Comparison of ENCODE assay signal across 18 cellular contexts in genomic region chr4:186366326-186366725, GRCh38.
DNase-seq lines count a peak whose midpoint lies in the region; ATAC-seq and TF ChIP-seq lines count a peak whose summit lies in the region.
"Had no signal": no experiment of that assay in that cellular context is flagged by ENCODE, and none has a peak within 500 bp of the region (broad histone marks: within the 10 kb centered on the region; RNA-seq: fewer than 3 reads in every experiment).

No MANE protein-coding gene starts in this region.

- H3K4me3 ChIP-seq in DOHH2 (ENCODE audit: low read length): no peak overlapping the region
- H3K4me3 ChIP-seq: PC-9, SJSA1 had no signal

- H3K27ac ChIP-seq in DOHH2 (ENCODE audit: low read depth, low read length): no peak overlapping the region
- H3K27ac ChIP-seq: PC-9, SJSA1 had no signal

- H3K9me2 ChIP-seq in DOHH2 (replicated peaks; ENCODE audit: control insufficient read depth, low read length): no peaks in the 10 kb centered on the region

- H3K36me3 Mint-ChIP-seq in WTC11 (peaks cover 34% of the 10 kb centered on the region), osteocyte (ENCODE audit: unreplicated experiment) (no peaks in the 10 kb centered on the region)
- no peaks in the 10 kb centered on the region for H3K36me3 Mint-ChIP-seq in activated naive CD8-positive, alpha-beta T cell treated with anti-CD3 and anti-CD28 coated beads for 36 hours
- H3K36me3 Mint-ChIP-seq: IgD-negative memory B cell had no signal

- no peaks in the 10 kb centered on the region for H3K36me3 ChIP-seq in DOHH2 (ENCODE audit: control insufficient read depth, low read length)
- H3K36me3 ChIP-seq: SJSA1 had no signal

- DNase-seq in NAMALWA (ENCODE audit: low spot score) (peak; percentile 15), WTC11 (ENCODE audit: low spot score) (peak; percentile 38), SIG-M5 treated with dmso at 0.1 percent for 504 hours (lab: John Stamatoyannopoulos, UW; ENCODE audit: unreplicated experiment) (no peak), osteocyte (ENCODE audit: extremely low spot score, unreplicated experiment) (no peak), dermis blood vessel endothelial cell (no peak)
- DNase-seq in activated naive CD8-positive, alpha-beta T cell treated with anti-CD3 and anti-CD28 coated beads for 36 hours: no peak
- DNase-seq: CD4-positive, alpha-beta T cell; DMS153; NCI-H1694; NCI-H2107; NCI-H510A; NCI-H774; PC-9; SW 1271 had no signal

- H3K27ac Mint-ChIP-seq in WTC11 (no peak overlapping the region), osteocyte (ENCODE audit: unreplicated experiment) (no peak overlapping the region)
- no peak overlapping the region for H3K27ac Mint-ChIP-seq in activated naive CD8-positive, alpha-beta T cell treated with anti-CD3 and anti-CD28 coated beads for 36 hours
- H3K27ac Mint-ChIP-seq: B cell; CD4-positive, alpha-beta T cell; IgD-negative memory B cell had no signal

- no peak for ATAC-seq in WTC11

- H3K79me2 ChIP-seq in DOHH2 (ENCODE audit: control insufficient read depth, low read length): no peaks in the 10 kb centered on the region

- H3K4me1 Mint-ChIP-seq in WTC11 (no peaks in the 10 kb centered on the region), osteocyte (ENCODE audit: unreplicated experiment) (no peaks in the 10 kb centered on the region)
- H3K4me1 Mint-ChIP-seq in activated naive CD8-positive, alpha-beta T cell treated with anti-CD3 and anti-CD28 coated beads for 36 hours: no peaks in the 10 kb centered on the region
- H3K4me1 Mint-ChIP-seq: B cell, IgD-negative memory B cell had no signal

- POLR2A ChIA-PET in WTC11 (lab: Charles Lee): no interaction called here

- H3F3A ChIP-seq in DOHH2 (ENCODE audit: control insufficient read depth, insufficient read depth): no peaks in the 10 kb centered on the region

- H3K4me1 ChIP-seq in DOHH2 (ENCODE audit: control insufficient read depth, low read length): no peaks in the 10 kb centered on the region
- H3K4me1 ChIP-seq: SJSA1 had no signal

- H3K4me2 ChIP-seq in DOHH2 (ENCODE audit: low read length): no peak overlapping the region
- H3K4me2 ChIP-seq: PC-9 had no signal

- H3K27me3 Mint-ChIP-seq in WTC11 (ENCODE audit: low read depth) (peaks cover 8% of the 10 kb centered on the region), osteocyte (ENCODE audit: unreplicated experiment) (no peaks in the 10 kb centered on the region)
- no peaks in the 10 kb centered on the region for H3K27me3 Mint-ChIP-seq in activated naive CD8-positive, alpha-beta T cell treated with anti-CD3 and anti-CD28 coated beads for 36 hours
- H3K27me3 Mint-ChIP-seq: B cell; CD4-positive, alpha-beta T cell; IgD-negative memory B cell had no signal

- H4K20me1 ChIP-seq in DOHH2 (ENCODE audit: control insufficient read depth, insufficient read depth, low read depth, low read length): no peaks in the 10 kb centered on the region

- H3K27me3 ChIP-seq in DOHH2 (ENCODE audit: control insufficient read depth, low read length): no peaks in the 10 kb centered on the region
- H3K27me3 ChIP-seq: SJSA1 had no signal

- H3K4me3 Mint-ChIP-seq in WTC11: no peak overlapping the region
- H3K4me3 Mint-ChIP-seq in activated naive CD8-positive, alpha-beta T cell treated with anti-CD3 and anti-CD28 coated beads for 36 hours: no peak overlapping the region
- no peak overlapping the region for H3K4me3 Mint-ChIP-seq in osteocyte (ENCODE audit: unreplicated experiment)
- H3K4me3 Mint-ChIP-seq: B cell; CD4-positive, alpha-beta T cell; IgD-negative memory B cell had no signal

- TF ChIP-seq CTCF in DOHH2 (IDR thresholded peaks at IDR 0.05; ENCODE audit: low read depth, low read length, poor library complexity, severe bottlenecking) (peak; percentile 36), WTC11 (IDR thresholded peaks at IDR 0.05) (no peak), osteocyte (IDR thresholded peaks at IDR 0.05) (no peak)

- H3K9me3 ChIP-seq in DOHH2 (ENCODE audit: control insufficient read depth, insufficient read depth, low read length): peaks cover 9% of the 10 kb centered on the region; the same call in 1 of the 2 replicates

- peaks cover 47% of the 10 kb centered on the region for H3K9me3 Mint-ChIP-seq in WTC11
- peaks cover 19% of the 10 kb centered on the region for H3K9me3 Mint-ChIP-seq in activated naive CD8-positive, alpha-beta T cell treated with anti-CD3 and anti-CD28 coated beads for 36 hours
- H3K9me3 Mint-ChIP-seq in osteocyte (ENCODE audit: unreplicated experiment): peaks cover 25% of the 10 kb centered on the region

- CTCF ChIA-PET in WTC11 (lab: Charles Lee): no interaction called here

TF ChIP-seq in WTC11, 78 proteins besides CTCF, POLR2A, EP300 and RAD21:
- TF ChIP-seq FOXP1 (CRISPR knock-in tag; IDR thresholded peaks at IDR 0.05; ENCODE audit: borderline replicate concordance): no peak
- no peak for TF ChIP-seq SMAD4 (CRISPR knock-in tag; IDR thresholded peaks at IDR 0.05)
- TF ChIP-seq AR (CRISPR knock-in tag; IDR thresholded peaks at IDR 0.05): no peak
- TF ChIP-seq SOX15 (CRISPR knock-in tag; IDR thresholded peaks at IDR 0.05): no peak
- no peak for TF ChIP-seq TP53 (CRISPR knock-in tag; IDR thresholded peaks at IDR 0.05)
- TF ChIP-seq ZNF263 (CRISPR knock-in tag; IDR thresholded peaks at IDR 0.05; ENCODE audit: low read depth): no peak
- no peak for TF ChIP-seq KAT7 (CRISPR knock-in tag; IDR thresholded peaks at IDR 0.05; ENCODE audit: borderline replicate concordance)
- TF ChIP-seq ZNF671 (CRISPR knock-in tag; IDR thresholded peaks at IDR 0.05): no peak

Comparison
In these comparisons a context has a peak if more than half of its experiments do, and no peak if none do; other contexts are left out.
1. DNase-seq: peak in NAMALWA (single experiment) and WTC11 (single experiment); none in SIG-M5 treated with dmso at 0.1 percent for 504 hours (single experiment), activated naive CD8-positive, alpha-beta T cell treated with anti-CD3 and anti-CD28 coated beads for 36 hours (single experiment), osteocyte (single experiment) and dermis blood vessel endothelial cell (single experiment).